ENCODE assay signal across 6 cellular contexts in genomic region chr20:63538204-63539091, GRCh38. TPM values are rescaled to one million over a fixed set of nuclear protein-coding genes. Genes with fewer than 3 reads are reported as not detected.
A peak's percentile ranks its signal among the peaks of the same experiment; 100 is the strongest.
DNase-seq lines count a peak whose midpoint lies in the region; ATAC-seq and TF ChIP-seq lines count a peak whose summit lies in the region.

No MANE protein-coding gene starts in this region.

- ATAC-seq in T-helper 17 cell (peak; percentile 57), GM18861 (IDR thresholded peaks at IDR 0.05; ENCODE audit: unreplicated experiment) (no peak)

- peak overlapping the region; percentile 2; the same call in 1 of the 2 replicates for H3K4me3 ChIP-seq in iPS-18c (ENCODE audit: insufficient read depth, low read depth, low read length)

- H3K27ac Mint-ChIP-seq in T-helper 17 cell = peak overlapping the region; percentile 19

- DNase-seq in HS-27A (ENCODE audit: low read depth) = peak; percentile 38
- peak; percentile 38 to 55 (median 54) for DNase-seq in T-helper 17 cell
- DNase-seq in erythroblast (lab: John Stamatoyannopoulos, UW) = no peak
- DNase-seq in DMS 273 treated with DMSO at 0.1 percent for 48 hours (lab: John Stamatoyannopoulos, UW) = no peak

- TF ChIP-seq POLR2A in erythroblast (IDR thresholded peaks at IDR 0.05; ENCODE audit: low read length) = no peak

- H3K4me1 Mint-ChIP-seq in T-helper 17 cell = peaks cover 10% of the 10 kb centered on the region

- H3K4me3 Mint-ChIP-seq in T-helper 17 cell = peak overlapping the region; percentile 74

- H3K9me3 ChIP-seq in T-helper 17 cell (ENCODE audit: control insufficient read depth, low read length, poor library complexity, severe bottlenecking) (no peaks in the 10 kb centered on the region), iPS-18c (ENCODE audit: control insufficient read depth, insufficient read depth, low read length) (no peaks in the 10 kb centered on the region)

- no peaks in the 10 kb centered on the region for H3K36me3 Mint-ChIP-seq in T-helper 17 cell (ENCODE audit: low read depth)

- H3K27me3 Mint-ChIP-seq in T-helper 17 cell = no peaks in the 10 kb centered on the region

RNA-seq across cellular contexts. Expression of gene PTK6, which starts 1.3 kb away (rescaled TPM):
- total RNA-seq in T-helper 17 cell = under 1 TPM; 0.50 to 0.80 TPM

RNA-seq across cellular contexts. Expression of gene SRMS, which starts 9.1 kb away (rescaled TPM):
- total RNA-seq in T-helper 17 cell = not detected

RNA-seq across cellular contexts. Expression of gene FNDC11, which starts 15.5 kb away (rescaled TPM):
- total RNA-seq in T-helper 17 cell = under 1 TPM; 0.44 to 0.99 TPM

RNA-seq across cellular contexts. Expression of gene PPDPF, which starts 17.9 kb away (rescaled TPM):
- total RNA-seq in T-helper 17 cell = 100 to 1,000 TPM; 149 to 271 TPM

RNA-seq across cellular contexts. Expression of gene HELZ2, which starts 35.6 kb away (rescaled TPM):
- total RNA-seq in T-helper 17 cell = 10 to 100 TPM; 48.0 to 54.8 TPM

Comparison
In these comparisons a context has a peak if more than half of its experiments do, and no peak if none do; other contexts are left out.
1. DNase-seq: peak in HS-27A (single experiment) and T-helper 17 cell (3 of 3); none in erythroblast (0 of 2) and DMS 273 treated with DMSO at 0.1 percent for 48 hours (single experiment).